8 cellular contexts compared by ENCODE assay signal in the genomic region with DNA sequence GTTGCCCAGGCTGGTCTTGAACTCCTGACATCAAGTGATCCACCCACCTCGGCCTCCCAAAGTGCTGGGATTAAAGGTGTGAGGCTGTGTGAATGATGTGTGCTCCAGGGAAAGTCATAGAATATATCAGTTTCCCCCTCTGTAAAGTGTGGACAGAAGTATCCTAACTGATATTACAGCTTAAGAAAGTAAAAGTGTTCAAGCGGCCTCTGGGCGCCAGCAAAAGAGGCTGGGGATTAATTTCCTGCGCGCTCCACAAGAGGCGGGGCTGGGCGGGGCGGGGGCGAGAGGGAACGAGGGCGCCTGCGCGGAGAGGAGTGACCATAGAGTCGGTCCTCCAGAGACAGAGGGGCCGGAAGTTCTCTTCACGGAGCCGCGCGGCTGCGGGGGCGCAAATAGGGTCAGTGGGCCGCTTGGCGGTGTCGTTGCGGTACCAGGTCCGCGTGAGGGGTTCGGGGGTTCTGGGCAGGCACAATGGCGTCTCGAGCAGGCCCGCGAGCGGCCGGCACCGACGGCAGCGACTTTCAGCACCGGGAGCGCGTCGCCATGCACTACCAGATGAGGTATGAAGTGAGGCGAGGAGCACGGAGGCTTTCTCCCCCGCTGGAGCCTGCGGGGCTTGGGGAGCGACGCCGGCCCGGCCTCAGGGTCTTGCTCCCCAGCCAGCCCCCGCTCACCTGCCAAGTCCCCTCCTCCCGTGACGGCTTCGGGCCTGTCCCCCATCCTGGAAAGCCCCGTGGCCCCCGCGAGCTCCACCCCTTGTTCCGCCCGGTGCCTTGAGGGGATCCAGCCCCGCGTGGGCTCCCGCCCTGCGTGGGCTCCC. TPM values are rescaled to one million over a fixed set of nuclear protein-coding genes. Genes with fewer than 3 reads are reported as not detected.
DNase-seq lines count a peak whose midpoint lies in the region; ATAC-seq, FAIRE-seq and TF ChIP-seq lines count a peak whose summit lies in the region.

A gene (plus strand): TSS at position 362 of the 823 bp plus-strand sequence. CDS start 113 bp downstream, at position 475.

- no peaks in the 10 kb centered on the region for H3K27me3 ChIP-seq in breast epithelium

- POLR2A ChIA-PET in A549 (lab: Yijun Ruan, JAX), result interaction anchor here (0.6 to 2.3 kb wide), 8 partner anchors 9 to 926 kb away, joined by 3 to 21 read pairs (median 4); a partner anchor contains a TSS

- CTCF ChIA-PET in A549 (lab: Yijun Ruan, JAX), result interaction anchor here (1.2 to 3.6 kb wide), 10 partner anchors 11 to 63 kb away, joined by 3 to 20 read pairs (median 5); a partner anchor contains a TSS

- intact Hi-C loops in breast epithelium (cut with DNase I; ENCODE audit: low total_unique reads), result no loop called here

- peak; percentile 87 to 93 for DNase-seq in A549 (ENCODE audit: low read depth in 1 of 2, low spot score in 1 of 2)
- DNase-seq in NCI-H2227 (lab: John Stamatoyannopoulos, UW; ENCODE audit: unreplicated experiment), result peak; percentile 85
- DNase-seq in breast epithelium (ENCODE audit: low spot score in 2 of 2), result peak; percentile 84 to 90
- peak; percentile 95 for DNase-seq in iPS-NIHi11 (ENCODE audit: low spot score)

- FAIRE-seq in A549 (lab: Jason Lieb, UNC), result no peak

- peak in 1 of 2 experiments; percentile 12; a peak in 1 of 5 replicates for TF ChIP-seq RAD21 in A549 (conservative IDR thresholded peaks at IDR 0.05 in 1 of 2, IDR thresholded peaks at IDR 0.05 in 1 of 2)

- no peak for TF ChIP-seq CTCF in A549 (IDR thresholded peaks at IDR 0.05)
- no peak for TF ChIP-seq CTCF in WI38 (IDR thresholded peaks at IDR 0.05; ENCODE audit: low read depth, low read length)
- no peak for TF ChIP-seq CTCF in breast epithelium (IDR thresholded peaks at IDR 0.05)

- no peak for TF ChIP-seq EP300 in A549 (IDR thresholded peaks at IDR 0.05)

- H3K4me3 ChIP-seq in A549, result peak within 1 kb of the TSS; percentile 81
- peak within 1 kb of the TSS; percentile 91 for H3K4me3 ChIP-seq in WI38 (ENCODE audit: low read depth, low read length)
- peak within 1 kb of the TSS; percentile 78 to 100 (median 97) for H3K4me3 ChIP-seq in breast epithelium
- peak within 1 kb of the TSS; percentile 65 to 99 (median 87) for H3K4me3 ChIP-seq in skin epidermis

- H3K4me1 ChIP-seq in A549 (peaks cover 46% of the 10 kb centered on the region), breast epithelium (no peaks in the 10 kb centered on the region)

- 1% methylated on average over 32 of the region's 62 CpGs for WGBS in A549 (ENCODE audit: missing lambda C conversion rate)

- H3K4me2 ChIP-seq in A549, result peak within 1 kb of the TSS; percentile 79

- TF ChIP-seq POLR2A in A549 (IDR thresholded peaks at IDR 0.05; ENCODE audit: low read length) (peak; percentile 85), GM18526 (IDR thresholded peaks at IDR 0.05; ENCODE audit: extremely low read depth, insufficient read length) (peak; percentile 86), breast epithelium (IDR thresholded peaks at IDR 0.05) (peak; percentile 86)

- ATAC-seq in A549 (peak; percentile 78 to 89), HG03064 (IDR thresholded peaks at IDR 0.05; ENCODE audit: low read depth, unreplicated experiment) (peak; percentile 58)

- peak within 1 kb of the TSS; percentile 94 to 98 for H3K27ac ChIP-seq in A549
- H3K27ac ChIP-seq in breast epithelium, result peak within 1 kb of the TSS; percentile 99 to 100
- peak within 1 kb of the TSS; percentile 91 to 100 (median 98) for H3K27ac ChIP-seq in skin epidermis

- H3K9me3 ChIP-seq in A549 (no peaks in the 10 kb centered on the region), breast epithelium (no peaks in the 10 kb centered on the region)

- H3K36me3 ChIP-seq in breast epithelium, result peaks cover 5% of the 10 kb centered on the region

TF ChIP-seq in A549, 52 proteins besides CTCF, POLR2A, EP300 and RAD21 (continues in another document):
- no peak for TF ChIP-seq CBX8 (IDR thresholded peaks at IDR 0.05)
- TF ChIP-seq, protein P1, sequence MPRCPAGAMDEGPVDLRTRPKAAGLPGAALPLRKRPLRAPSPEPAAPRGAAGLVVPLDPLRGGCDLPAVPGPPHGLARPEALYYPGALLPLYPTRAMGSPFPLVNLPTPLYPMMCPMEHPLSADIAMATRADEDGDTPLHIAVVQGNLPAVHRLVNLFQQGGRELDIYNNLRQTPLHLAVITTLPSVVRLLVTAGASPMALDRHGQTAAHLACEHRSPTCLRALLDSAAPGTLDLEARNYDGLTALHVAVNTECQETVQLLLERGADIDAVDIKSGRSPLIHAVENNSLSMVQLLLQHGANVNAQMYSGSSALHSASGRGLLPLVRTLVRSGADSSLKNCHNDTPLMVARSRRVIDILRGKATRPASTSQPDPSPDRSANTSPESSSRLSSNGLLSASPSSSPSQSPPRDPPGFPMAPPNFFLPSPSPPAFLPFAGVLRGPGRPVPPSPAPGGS (IDR thresholded peaks at IDR 0.05), result peak; percentile 55; the same call in 2 of the 3 replicates
- 0 out of 2 replicates have a peak, but pooled peaks have one; percentile 37 for TF ChIP-seq MAZ (IDR thresholded peaks at IDR 0.05; ENCODE audit: borderline replicate concordance, low read depth, low read length)
- TF ChIP-seq, protein P2, sequence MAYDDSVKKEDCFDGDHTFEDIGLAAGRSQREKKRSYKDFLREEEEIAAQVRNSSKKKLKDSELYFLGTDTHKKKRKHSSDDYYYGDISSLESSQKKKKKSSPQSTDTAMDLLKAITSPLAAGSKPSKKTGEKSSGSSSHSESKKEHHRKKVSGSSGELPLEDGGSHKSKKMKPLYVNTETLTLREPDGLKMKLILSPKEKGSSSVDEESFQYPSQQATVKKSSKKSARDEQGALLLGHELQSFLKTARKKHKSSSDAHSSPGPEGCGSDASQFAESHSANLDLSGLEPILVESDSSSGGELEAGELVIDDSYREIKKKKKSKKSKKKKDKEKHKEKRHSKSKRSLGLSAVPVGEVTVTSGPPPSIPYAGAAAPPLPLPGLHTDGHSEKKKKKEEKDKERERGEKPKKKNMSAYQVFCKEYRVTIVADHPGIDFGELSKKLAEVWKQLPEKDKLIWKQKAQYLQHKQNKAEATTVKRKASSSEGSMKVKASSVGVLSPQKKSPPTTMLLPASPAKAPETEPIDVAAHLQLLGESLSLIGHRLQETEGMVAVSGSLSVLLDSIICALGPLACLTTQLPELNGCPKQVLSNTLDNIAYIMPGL (CRISPR knock-in tag; IDR thresholded peaks at IDR 0.05; ENCODE audit: borderline replicate concordance), result peak; percentile 89; the same call in 1 of the 2 replicates
- TF ChIP-seq ZSCAN20 (CRISPR knock-in tag; IDR thresholded peaks at IDR 0.05), result no peak
- TF ChIP-seq JUNB (IDR thresholded peaks at IDR 0.05), result no peak
- no peak for TF ChIP-seq SREBF2 (IDR thresholded peaks at IDR 0.05)
- peak; percentile 25; the same call in 1 of the 2 replicates for TF ChIP-seq HDAC2 (IDR thresholded peaks at IDR 0.05)
- TF ChIP-seq, protein P3, sequence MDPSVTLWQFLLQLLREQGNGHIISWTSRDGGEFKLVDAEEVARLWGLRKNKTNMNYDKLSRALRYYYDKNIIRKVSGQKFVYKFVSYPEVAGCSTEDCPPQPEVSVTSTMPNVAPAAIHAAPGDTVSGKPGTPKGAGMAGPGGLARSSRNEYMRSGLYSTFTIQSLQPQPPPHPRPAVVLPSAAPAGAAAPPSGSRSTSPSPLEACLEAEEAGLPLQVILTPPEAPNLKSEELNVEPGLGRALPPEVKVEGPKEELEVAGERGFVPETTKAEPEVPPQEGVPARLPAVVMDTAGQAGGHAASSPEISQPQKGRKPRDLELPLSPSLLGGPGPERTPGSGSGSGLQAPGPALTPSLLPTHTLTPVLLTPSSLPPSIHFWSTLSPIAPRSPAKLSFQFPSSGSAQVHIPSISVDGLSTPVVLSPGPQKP (IDR thresholded peaks at IDR 0.05; ENCODE audit: low read depth, low read length), result no peak
- TF ChIP-seq, protein P4, sequence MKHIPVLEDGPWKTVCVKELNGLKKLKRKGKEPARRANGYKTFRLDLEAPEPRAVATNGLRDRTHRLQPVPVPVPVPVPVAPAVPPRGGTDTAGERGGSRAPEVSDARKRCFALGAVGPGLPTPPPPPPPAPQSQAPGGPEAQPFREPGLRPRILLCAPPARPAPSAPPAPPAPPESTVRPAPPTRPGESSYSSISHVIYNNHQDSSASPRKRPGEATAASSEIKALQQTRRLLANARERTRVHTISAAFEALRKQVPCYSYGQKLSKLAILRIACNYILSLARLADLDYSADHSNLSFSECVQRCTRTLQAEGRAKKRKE (CRISPR knock-in tag; IDR thresholded peaks at IDR 0.05; ENCODE audit: low read depth), result 0 out of 2 replicates have a peak, but pooled peaks have one; percentile 35
- no peak for TF ChIP-seq NPAS2 (CRISPR knock-in tag; IDR thresholded peaks at IDR 0.05; ENCODE audit: borderline replicate concordance)
- TF ChIP-seq, protein P5, sequence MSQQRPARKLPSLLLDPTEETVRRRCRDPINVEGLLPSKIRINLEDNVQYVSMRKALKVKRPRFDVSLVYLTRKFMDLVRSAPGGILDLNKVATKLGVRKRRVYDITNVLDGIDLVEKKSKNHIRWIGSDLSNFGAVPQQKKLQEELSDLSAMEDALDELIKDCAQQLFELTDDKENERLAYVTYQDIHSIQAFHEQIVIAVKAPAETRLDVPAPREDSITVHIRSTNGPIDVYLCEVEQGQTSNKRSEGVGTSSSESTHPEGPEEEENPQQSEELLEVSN (IDR thresholded peaks at IDR 0.05; ENCODE audit: borderline replicate concordance, low read depth), result peak; percentile 47; the same call in 1 of the 2 replicates
- TF ChIP-seq, protein P6, sequence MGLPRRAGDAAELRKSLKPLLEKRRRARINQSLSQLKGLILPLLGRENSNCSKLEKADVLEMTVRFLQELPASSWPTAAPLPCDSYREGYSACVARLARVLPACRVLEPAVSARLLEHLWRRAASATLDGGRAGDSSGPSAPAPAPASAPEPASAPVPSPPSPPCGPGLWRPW (IDR thresholded peaks at IDR 0.05), result no peak
- no peak for TF ChIP-seq ESRRA (IDR thresholded peaks at IDR 0.05; ENCODE audit: borderline replicate concordance, low read length)
- TF ChIP-seq TFCP2L1 (CRISPR knock-in tag; IDR thresholded peaks at IDR 0.05), result 0 out of 2 replicates have a peak, but pooled peaks have one; percentile 77
- TF ChIP-seq FOSL2 (IDR thresholded peaks at IDR 0.05), result no peak
- no peak for TF ChIP-seq FOSL2 (CRISPR knock-in tag; IDR thresholded peaks at IDR 0.05)
- TF ChIP-seq PHF8 (IDR thresholded peaks at IDR 0.05; ENCODE audit: borderline replicate concordance, low read depth), result peak; percentile 95
- TF ChIP-seq NFE2L2 (conservative IDR thresholded peaks at IDR 0.05; ENCODE audit: low read length), result no peak
- TF ChIP-seq CEBPB (IDR thresholded peaks at IDR 0.05), result no peak
- TF ChIP-seq NR3C1 (IDR thresholded peaks at IDR 0.05), result no peak

RNA-seq across cellular contexts. Expression of the gene that starts here (rescaled TPM):
- polyA plus RNA-seq in A549 (2011; rRNA removed), result 63.2 and 79.3 TPM in 2 replicates
- polyA plus RNA-seq in A549 (2012; cell fraction: cytosol; rRNA removed), result 54.9 and 75.5 TPM in 2 replicates
- 28.0 and 40.6 TPM in 2 replicates for polyA plus RNA-seq in A549 (2012; cell fraction: nucleus; rRNA removed)
- polyA plus RNA-seq in A549 (2017; fragmentation: RNase III; extraction: RNeasy Plus Mini Kit Qiagen cat#74134 plus additional on column Dnase treatment), result 48.6 to 53.7 TPM (median 49.6 TPM) in 3 replicates
- polyA minus RNA-seq in A549 (2011; rRNA and poly(A)+ RNA removed), result 51.1 and 62.9 TPM in 2 replicates
- total RNA-seq in breast epithelium, result 10 to 100 TPM; 34.1 to 73.1 (median 56.5) TPM

Comparison
In these comparisons a context has a peak if more than half of its experiments do, and no peak if none do; other contexts are left out.
1. Peak in every context shown above with its lines: DNase-seq, ATAC-seq, H3K4me3 ChIP-seq and H3K27ac ChIP-seq.